In genomic region chrX:7264399-7264798, GRCh38 we compare ENCODE assay signal across 17 cellular contexts.
A peak's percentile ranks its signal among the peaks of the same experiment; 100 is the strongest.
DNase-seq lines count a peak whose midpoint lies in the region; ATAC-seq and FAIRE-seq lines count a peak whose summit lies in the region.
"Had no signal": no experiment of that assay in that cellular context is flagged by ENCODE, and none has a peak within 500 bp of the region (broad histone marks: within the 10 kb centered on the region; RNA-seq: fewer than 3 reads in every experiment).

No MANE protein-coding gene starts in this region.

- DNase-seq in GM18507 (ENCODE audit: extremely low spot score, insufficient read length, low read depth) (no peak), head of caudate nucleus (no peak), pons (ENCODE audit: low spot score) (no peak), Right ventricle myocardium inferior (ENCODE audit: missing footprints) (no peak)
- no peak for DNase-seq in activated CD4-positive, CD25-positive, alpha-beta regulatory T cell treated with anti-CD3 and anti-CD28 coated beads, Interleukin-2, amount 50 U/mL, for 72 hours
- DNase-seq: activated CD8-positive, alpha-beta memory T cell treated with anti-CD3 and anti-CD28 coated beads, Interleukin-2, amount 50 U/mL, for 48 hours; BE2C; erythroblast; left lung; NCI-H2029; nephron progenitor cell; NK-92 treated with Interleukin-12 subunit alpha and Interleukin-12 subunit beta, amount 100 ng/mL, for 24 hours; sigmoid colon; WERI-Rb-1 had no signal

- ATAC-seq in GM19463 (IDR thresholded peaks at IDR 0.05; ENCODE audit: unreplicated experiment) (peak; percentile 52), HG02798 (IDR thresholded peaks at IDR 0.05; ENCODE audit: poor library complexity, unreplicated experiment) (peak; percentile 70), HG03571 (IDR thresholded peaks at IDR 0.05; ENCODE audit: unreplicated experiment) (peak; percentile 34), Right ventricle myocardium inferior (no peak)
- ATAC-seq: left lung had no signal

- intact Hi-C loops in head of caudate nucleus (cut with DNase I) (no loop called here), Right ventricle myocardium inferior (cut with DNase I) (no loop called here)

- FAIRE-seq in GM18507 (lab: Jason Lieb, UNC) = peak; percentile 77
